In genomic region chr2:226657340-226658053, GRCh38 we compare ENCODE assay signal across 1 cellular context.
TF ChIP-seq lines count a peak whose summit lies in the region.

No MANE protein-coding gene starts in this region.

TF ChIP-seq in HepG2, 621 proteins besides CTCF, POLR2A, EP300 and RAD21 (continued from another document and continues in another):
- TF ChIP-seq ZFP91 (CRISPR knock-in tag; IDR thresholded peaks at IDR 0.05; ENCODE audit: borderline replicate concordance) (no peak), JUNB (CRISPR knock-in tag; IDR thresholded peaks at IDR 0.05; ENCODE audit: borderline replicate concordance) (no peak; the same call in 1 of the 2 replicates), ADNP (CRISPR knock-in tag; IDR thresholded peaks at IDR 0.05) (no peak), KLF15 (CRISPR knock-in tag; IDR thresholded peaks at IDR 0.05; ENCODE audit: borderline replicate concordance) (no peak), ZFYVE20 (CRISPR knock-in tag; IDR thresholded peaks at IDR 0.05; ENCODE audit: borderline replicate concordance, low read depth) (no peak), ZNF792 (CRISPR knock-in tag; IDR thresholded peaks at IDR 0.05) (no peak), SMAD1 (CRISPR knock-in tag; IDR thresholded peaks at IDR 0.05; ENCODE audit: borderline replicate concordance, low read depth) (no peak), SIN3A (IDR thresholded peaks at IDR 0.05; ENCODE audit: borderline replicate concordance, low read depth, low read length) (no peak), NFATC3 (CRISPR knock-in tag; IDR thresholded peaks at IDR 0.05) (no peak), ZNF367 (CRISPR knock-in tag; IDR thresholded peaks at IDR 0.05; ENCODE audit: borderline replicate concordance) (no peak), ARID4A (CRISPR knock-in tag; IDR thresholded peaks at IDR 0.05; ENCODE audit: borderline replicate concordance) (peak; percentile 14; the same call in 1 of the 2 replicates), HNF4G (IDR thresholded peaks at IDR 0.05; ENCODE audit: borderline replicate concordance, low read depth, low read length) (peak; percentile 56), HNF4G (CRISPR knock-in tag; IDR thresholded peaks at IDR 0.05; ENCODE audit: borderline replicate concordance, low read depth) (no peak), ISX (CRISPR knock-in tag; conservative IDR thresholded peaks at IDR 0.05) (no peak), ZNF776 (CRISPR knock-in tag; IDR thresholded peaks at IDR 0.05) (no peak), HIVEP1 (CRISPR knock-in tag; IDR thresholded peaks at IDR 0.05) (no peak), SP140L (CRISPR knock-in tag; IDR thresholded peaks at IDR 0.05; ENCODE audit: borderline replicate concordance) (peak; percentile 76), ZBTB33 (CRISPR knock-in tag; IDR thresholded peaks at IDR 0.05) (no peak), ZNF275 (CRISPR knock-in tag; IDR thresholded peaks at IDR 0.05; ENCODE audit: borderline replicate concordance) (no peak), EEA1 (CRISPR knock-in tag; IDR thresholded peaks at IDR 0.05; ENCODE audit: borderline replicate concordance) (no peak), MZF1 (CRISPR knock-in tag; IDR thresholded peaks at IDR 0.05; ENCODE audit: borderline replicate concordance) (no peak), ATF7-NPFF (CRISPR knock-in tag; IDR thresholded peaks at IDR 0.05; ENCODE audit: low read depth) (no peak), ZBTB1 (CRISPR knock-in tag; IDR thresholded peaks at IDR 0.05; ENCODE audit: borderline replicate concordance) (no peak), TEAD3 (CRISPR knock-in tag; optimal IDR thresholded peaks at IDR 0.05; ENCODE audit: borderline replicate concordance) (peak; percentile 37), ZNF709 (CRISPR knock-in tag; IDR thresholded peaks at IDR 0.05) (no peak), EED (CRISPR knock-in tag; IDR thresholded peaks at IDR 0.05) (no peak), ZNF510 (CRISPR knock-in tag; IDR thresholded peaks at IDR 0.05; ENCODE audit: low read depth) (no peak), ZFAT (CRISPR knock-in tag; conservative IDR thresholded peaks at IDR 0.05) (no peak), NONO (IDR thresholded peaks at IDR 0.05) (no peak), NONO (CRISPR knock-in tag; conservative IDR thresholded peaks at IDR 0.05) (peak; percentile 62; the same call in 1 of the 2 replicates), SP1 (IDR thresholded peaks at IDR 0.05) (no peak), SP1 (CRISPR knock-in tag; IDR thresholded peaks at IDR 0.05) (no peak), GABPB1 (CRISPR knock-in tag; IDR thresholded peaks at IDR 0.05) (no peak; the same call in 1 of the 2 replicates), KDM6A (CRISPR knock-in tag; IDR thresholded peaks at IDR 0.05; ENCODE audit: low read depth) (peak; percentile 75), AHDC1 (CRISPR knock-in tag; IDR thresholded peaks at IDR 0.05; ENCODE audit: borderline replicate concordance) (peak; percentile 98), ZC3H13 (CRISPR knock-in tag; IDR thresholded peaks at IDR 0.05) (no peak), SYNCRIP (IDR thresholded peaks at IDR 0.05; ENCODE audit: insufficient read depth, low read depth, low read length) (no peak), SSRP1 (CRISPR knock-in tag; IDR thresholded peaks at IDR 0.05) (no peak; the same call in 1 of the 2 replicates), JUN (CRISPR knock-in tag; IDR thresholded peaks at IDR 0.05) (peak; percentile 64; the same call in 1 of the 2 replicates), HOXA9 (CRISPR knock-in tag; IDR thresholded peaks at IDR 0.05; ENCODE audit: borderline replicate concordance) (no peak)
- TF ChIP-seq, protein P1, sequence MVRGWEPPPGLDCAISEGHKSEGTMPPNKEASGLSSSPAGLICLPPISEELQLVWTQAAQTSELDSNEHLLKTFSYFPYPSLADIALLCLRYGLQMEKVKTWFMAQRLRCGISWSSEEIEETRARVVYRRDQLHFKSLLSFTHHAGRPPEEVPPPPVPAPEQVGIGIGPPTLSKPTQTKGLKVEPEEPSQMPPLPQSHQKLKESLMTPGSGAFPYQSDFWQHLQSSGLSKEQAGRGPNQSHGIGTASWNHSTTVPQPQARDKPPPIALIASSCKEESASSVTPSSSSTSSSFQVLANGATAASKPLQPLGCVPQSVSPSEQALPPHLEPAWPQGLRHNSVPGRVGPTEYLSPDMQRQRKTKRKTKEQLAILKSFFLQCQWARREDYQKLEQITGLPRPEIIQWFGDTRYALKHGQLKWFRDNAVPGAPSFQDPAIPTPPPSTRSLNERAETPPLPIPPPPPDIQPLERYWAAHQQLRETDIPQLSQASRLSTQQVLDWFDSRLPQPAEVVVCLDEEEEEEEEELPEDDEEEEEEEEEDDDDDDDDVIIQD (CRISPR knock-in tag; IDR thresholded peaks at IDR 0.05; ENCODE audit: low read depth): peak; percentile 72
- TF ChIP-seq, protein P2, sequence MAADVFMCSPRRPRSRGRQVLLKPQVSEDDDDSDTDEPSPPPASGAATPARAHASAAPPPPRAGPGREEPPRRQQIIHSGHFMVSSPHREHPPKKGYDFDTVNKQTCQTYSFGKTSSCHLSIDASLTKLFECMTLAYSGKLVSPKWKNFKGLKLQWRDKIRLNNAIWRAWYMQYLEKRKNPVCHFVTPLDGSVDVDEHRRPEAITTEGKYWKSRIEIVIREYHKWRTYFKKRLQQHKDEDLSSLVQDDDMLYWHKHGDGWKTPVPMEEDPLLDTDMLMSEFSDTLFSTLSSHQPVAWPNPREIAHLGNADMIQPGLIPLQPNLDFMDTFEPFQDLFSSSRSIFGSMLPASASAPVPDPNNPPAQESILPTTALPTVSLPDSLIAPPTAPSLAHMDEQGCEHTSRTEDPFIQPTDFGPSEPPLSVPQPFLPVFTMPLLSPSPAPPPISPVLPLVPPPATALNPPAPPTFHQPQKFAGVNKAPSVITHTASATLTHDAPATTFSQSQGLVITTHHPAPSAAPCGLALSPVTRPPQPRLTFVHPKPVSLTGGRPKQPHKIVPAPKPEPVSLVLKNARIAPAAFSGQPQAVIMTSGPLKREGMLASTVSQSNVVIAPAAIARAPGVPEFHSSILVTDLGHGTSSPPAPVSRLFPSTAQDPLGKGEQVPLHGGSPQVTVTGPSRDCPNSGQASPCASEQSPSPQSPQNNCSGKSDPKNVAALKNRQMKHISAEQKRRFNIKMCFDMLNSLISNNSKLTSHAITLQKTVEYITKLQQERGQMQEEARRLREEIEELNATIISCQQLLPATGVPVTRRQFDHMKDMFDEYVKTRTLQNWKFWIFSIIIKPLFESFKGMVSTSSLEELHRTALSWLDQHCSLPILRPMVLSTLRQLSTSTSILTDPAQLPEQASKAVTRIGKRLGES (CRISPR knock-in tag; IDR thresholded peaks at IDR 0.05; ENCODE audit: borderline replicate concordance): no peak
- TF ChIP-seq, protein P3, sequence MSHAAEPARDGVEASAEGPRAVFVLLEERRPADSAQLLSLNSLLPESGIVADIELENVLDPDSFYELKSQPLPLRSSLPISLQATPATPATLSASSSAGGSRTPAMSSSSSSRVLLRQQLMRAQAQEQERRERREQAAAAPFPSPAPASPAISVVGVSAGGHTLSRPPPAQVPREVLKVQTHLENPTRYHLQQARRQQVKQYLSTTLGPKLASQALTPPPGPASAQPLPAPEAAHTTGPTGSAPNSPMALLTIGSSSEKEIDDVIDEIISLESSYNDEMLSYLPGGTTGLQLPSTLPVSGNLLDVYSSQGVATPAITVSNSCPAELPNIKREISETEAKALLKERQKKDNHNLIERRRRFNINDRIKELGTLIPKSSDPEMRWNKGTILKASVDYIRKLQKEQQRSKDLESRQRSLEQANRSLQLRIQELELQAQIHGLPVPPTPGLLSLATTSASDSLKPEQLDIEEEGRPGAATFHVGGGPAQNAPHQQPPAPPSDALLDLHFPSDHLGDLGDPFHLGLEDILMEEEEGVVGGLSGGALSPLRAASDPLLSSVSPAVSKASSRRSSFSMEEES (CRISPR knock-in tag; IDR thresholded peaks at IDR 0.05): 0 out of 2 replicates have a peak, but pooled peaks have one; percentile 11
